In the genomic region with DNA sequence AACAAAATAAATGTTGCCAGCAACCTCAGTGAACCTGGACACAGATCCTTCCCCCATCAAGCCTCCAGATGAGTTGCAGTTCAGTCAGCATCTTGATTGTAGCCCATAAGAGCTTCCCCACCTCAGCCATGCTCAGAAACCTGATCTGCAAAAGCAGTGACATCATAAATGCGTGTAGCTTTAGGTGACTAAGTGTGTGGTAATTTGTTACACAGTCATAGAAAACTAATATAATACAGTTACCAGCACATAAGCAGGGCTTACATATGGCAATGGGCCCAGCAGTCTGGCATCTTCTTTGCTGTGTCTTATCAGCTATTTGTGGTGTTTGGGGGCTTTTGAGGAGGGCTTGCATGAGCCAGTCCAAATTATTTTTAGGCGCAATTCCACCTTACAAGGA, we compare ENCODE assay signal across 21 cellular contexts.
DNase-seq lines count a peak whose midpoint lies in the region; ATAC-seq, FAIRE-seq and TF ChIP-seq lines count a peak whose summit lies in the region.
"Had no signal": no experiment of that assay in that cellular context is flagged by ENCODE, and none has a peak within 500 bp of the region (broad histone marks: within the 10 kb centered on the region; RNA-seq: fewer than 3 reads in every experiment).

No MANE protein-coding gene starts in this region.

- no peaks in the 10 kb centered on the region for H4K20me1 ChIP-seq in keratinocyte (ENCODE audit: control insufficient read depth, extremely low read depth, insufficient read depth, low read length)

- H3K79me2 ChIP-seq in keratinocyte (ENCODE audit: control insufficient read depth, insufficient read depth, low read length), result no peaks in the 10 kb centered on the region

- H3K4me3 ChIP-seq in MG63, result no peak overlapping the region
- H3K4me3 ChIP-seq in brain microvascular endothelial cell (ENCODE audit: low read depth, low read length), result no peak overlapping the region
- H3K4me3 ChIP-seq in keratinocyte (ENCODE audit: control insufficient read depth in 2 of 3, extremely low read depth in 1 of 3, insufficient read depth in 2 of 3, low read depth in 1 of 3, low read length in 3 of 3), result no peak overlapping the region
- no peak overlapping the region for H3K4me3 ChIP-seq in lower lobe of right lung
- H3K4me3 ChIP-seq: heart right ventricle, SJSA1, thyroid gland had no signal

- H2AFZ ChIP-seq in keratinocyte (ENCODE audit: control insufficient read depth, low read length), result no peak overlapping the region

- ATAC-seq in lower lobe of right lung, result no peak
- no peak for ATAC-seq in HG02840 (IDR thresholded peaks at IDR 0.05; ENCODE audit: low FRiP score, unreplicated experiment)
- ATAC-seq: activated T-cell treated with anti-CD3 and anti-CD28 coated beads, Interleukin-2, amount 50 U/mL, for 4 hours; heart right ventricle; sciatic nerve had no signal

- H3K36me3 ChIP-seq in MG63 (no peaks in the 10 kb centered on the region), brain microvascular endothelial cell (replicated peaks) (no peaks in the 10 kb centered on the region), keratinocyte (ENCODE audit: control insufficient read depth in 2 of 2, extremely low read depth in 1 of 2, insufficient read depth in 2 of 2, low read length in 2 of 2) (no peaks in the 10 kb centered on the region), lower lobe of right lung (no peaks in the 10 kb centered on the region)
- H3K36me3 ChIP-seq: heart right ventricle, neutrophil, SJSA1, thyroid gland had no signal

- H3K27me3 ChIP-seq in MG63 (no peaks in the 10 kb centered on the region), brain microvascular endothelial cell (replicated peaks) (no peaks in the 10 kb centered on the region), keratinocyte (ENCODE audit: control insufficient read depth, extremely low read depth, insufficient read depth, low read length) (no peaks in the 10 kb centered on the region), lower lobe of right lung (ENCODE audit: low read depth) (no peaks in the 10 kb centered on the region)
- H3K27me3 ChIP-seq: heart right ventricle, neutrophil, SJSA1, thyroid gland had no signal

- H3K4me1 ChIP-seq in keratinocyte (ENCODE audit: control insufficient read depth, extremely low read depth, insufficient read depth, low read length) (no peaks in the 10 kb centered on the region), lower lobe of right lung (no peaks in the 10 kb centered on the region)
- H3K4me1 ChIP-seq: heart right ventricle, SJSA1, thyroid gland had no signal

- intact Hi-C loops in lower lobe of right lung (cut with DNase I), result no loop called here

- dilution Hi-C loops in keratinocyte (cut with MboI; ENCODE audit: extremely low pct_ligation_motif_present, low sequenced_read_pairs), result no loop called here

- H3K27ac ChIP-seq in brain microvascular endothelial cell, result no peak overlapping the region
- no peak overlapping the region for H3K27ac ChIP-seq in keratinocyte (ENCODE audit: control insufficient read depth, insufficient read depth, low read length)
- no peak overlapping the region for H3K27ac ChIP-seq in lower lobe of right lung
- H3K27ac ChIP-seq: heart right ventricle, neutrophil, SJSA1, thyroid gland had no signal

- DNase-seq in ELR (ENCODE audit: low read depth), result peak; percentile 82
- peak; percentile 55 for DNase-seq in MG63
- DNase-seq in brain microvascular endothelial cell, result peak; percentile 61
- DNase-seq in keratinocyte (ENCODE audit: low read depth, low spot score), result no peak
- no peak for DNase-seq in NK-92 (lab: John Stamatoyannopoulos, UW; ENCODE audit: unreplicated experiment)
- DNase-seq in NCI-H128 (lab: John Stamatoyannopoulos, UW; ENCODE audit: unreplicated experiment), result no peak
- no peak for DNase-seq in lower lobe of right lung
- DNase-seq: activated CD4-positive, alpha-beta T cell treated with anti-CD3 and anti-CD28 coated beads, Interleukin-2, amount 50 U/mL, for 48 hours; activated naive CD8-positive, alpha-beta T cell treated with anti-CD3 and anti-CD28 coated beads, Interleukin-2, amount 10 ng/mL, durations not matched to agents 7 days and 5 days; activated T-cell treated with anti-CD3 and anti-CD28 coated beads, Interleukin-2, amount 50 U/mL, for 4 hours; C1 segment of cervical spinal cord; DND-41; H7; heart right ventricle; islet precursor cell; stimulated activated CD4-positive, alpha-beta T cell treated with anti-CD3 and anti-CD28 coated beads, Interleukin-2, amount 100 ng/mL, for 48 hours; thyroid gland had no signal

- H3K9me1 ChIP-seq in keratinocyte (ENCODE audit: control insufficient read depth, extremely low read depth, insufficient read depth, low read length), result no peaks in the 10 kb centered on the region

- TF ChIP-seq CTCF in brain microvascular endothelial cell (IDR thresholded peaks at IDR 0.05; ENCODE audit: low read depth, low read length, missing control alignments) (no peak), keratinocyte (optimal IDR thresholded peaks at IDR 0.05 in 1 of 3, IDR thresholded peaks at IDR 0.05 in 1 of 3, conservative IDR thresholded peaks at IDR 0.05 in 1 of 3; ENCODE audit: extremely low read depth in 1 of 3, insufficient read depth in 2 of 3, low read length in 3 of 3) (no peak), lower lobe of right lung (IDR thresholded peaks at IDR 0.05) (no peak)

- H3K9me3 ChIP-seq in MG63 (no peaks in the 10 kb centered on the region; the same call in 1 of the 2 replicates), keratinocyte (ENCODE audit: control insufficient read depth, low read depth, low read length) (no peaks in the 10 kb centered on the region), lower lobe of right lung (no peaks in the 10 kb centered on the region)
- H3K9me3 ChIP-seq: heart right ventricle, neutrophil, SJSA1, thyroid gland had no signal

- no peak overlapping the region for H3K4me2 ChIP-seq in keratinocyte (ENCODE audit: control insufficient read depth, extremely low read depth, insufficient read depth, low read depth, low read length)

- no peak overlapping the region for H3K9ac ChIP-seq in keratinocyte (ENCODE audit: control insufficient read depth, extremely low read depth, insufficient read depth, low read length)

- FAIRE-seq in keratinocyte (lab: Jason Lieb, UNC), result peak; percentile 32

- in situ Hi-C loops in brain microvascular endothelial cell (cut with HindIII; ENCODE audit: low pct_ligation_motif_present, low sequenced_read_pairs), result no loop called here

Comparison
In these comparisons a context has a peak if more than half of its experiments do, and no peak if none do; other contexts are left out.
1. DNase-seq: peak in ELR (single experiment), MG63 (single experiment) and brain microvascular endothelial cell (single experiment); none in keratinocyte (single experiment), NK-92 (single experiment), NCI-H128 (single experiment) and lower lobe of right lung (single experiment).